25 cellular contexts compared by ENCODE assay signal in genomic region chr9:110559869-110560268, GRCh38. TPM values are rescaled to one million over a fixed set of nuclear protein-coding genes. Genes with fewer than 3 reads are reported as not detected.
"Had no signal": no experiment of that assay in that cellular context is flagged by ENCODE, and none has a peak within 500 bp of the region (broad histone marks: within the 10 kb centered on the region; RNA-seq: fewer than 3 reads in every experiment).

No MANE protein-coding gene starts in this region.

- H3K4me3 ChIP-seq: cardiac muscle cell, SK-N-MC had no signal

- H3K27me3 Mint-ChIP-seq: activated CD8-positive, alpha-beta T cell treated with anti-CD3 and anti-CD28 coated beads for 36 hours; activated naive CD8-positive, alpha-beta T cell treated with anti-CD3 and anti-CD28 coated beads, Interleukin-2, amount 10 ng/mL, durations not matched to agents 7 days and 5 days had no signal

- H3K27ac Mint-ChIP-seq: activated CD4-positive, alpha-beta T cell treated with anti-CD3 and anti-CD28 coated beads for 36 hours; activated CD8-positive, alpha-beta T cell treated with anti-CD3 and anti-CD28 coated beads for 36 hours; activated naive CD8-positive, alpha-beta T cell treated with anti-CD3 and anti-CD28 coated beads, Interleukin-2, amount 10 ng/mL, durations not matched to agents 7 days and 5 days; brain had no signal

- H3K27me3 ChIP-seq: cardiac muscle cell had no signal

- H3K36me3 ChIP-seq: cardiac muscle cell, WERI-Rb-1 had no signal

- ATAC-seq: activated CD4-positive, alpha-beta T cell treated with anti-CD3 and anti-CD28 coated beads for 36 hours; activated CD8-positive, alpha-beta T cell treated with anti-CD3 and anti-CD28 coated beads for 36 hours; PC-3; Right ventricle myocardium inferior had no signal

- H3K9me3 Mint-ChIP-seq: activated CD8-positive, alpha-beta T cell treated with anti-CD3 and anti-CD28 coated beads for 36 hours had no signal

- H3K27ac ChIP-seq: cardiac muscle cell, SK-N-MC, WERI-Rb-1 had no signal

- H3K36me3 Mint-ChIP-seq: activated naive CD8-positive, alpha-beta T cell treated with anti-CD3 and anti-CD28 coated beads, Interleukin-2, amount 10 ng/mL, durations not matched to agents 7 days and 5 days; brain had no signal

- H3K4me3 Mint-ChIP-seq: activated CD4-positive, alpha-beta T cell treated with anti-CD3 and anti-CD28 coated beads for 36 hours; activated CD8-positive, alpha-beta T cell treated with anti-CD3 and anti-CD28 coated beads for 36 hours; activated naive CD8-positive, alpha-beta T cell treated with anti-CD3 and anti-CD28 coated beads, Interleukin-2, amount 10 ng/mL, durations not matched to agents 7 days and 5 days; brain had no signal

- DNase-seq: activated CD4-positive, alpha-beta T cell treated with anti-CD3 and anti-CD28 coated beads for 36 hours; activated CD4-positive, alpha-beta T cell treated with anti-CD3 and anti-CD28 coated beads, Interleukin-2, amount 50 U/mL, for 1 hour; activated CD8-positive, alpha-beta memory T cell treated with anti-CD3 and anti-CD28 coated beads, Interleukin-2, amount 50 U/mL, for 48 hours; activated CD8-positive, alpha-beta T cell treated with anti-CD3 and anti-CD28 coated beads for 36 hours; activated naive CD4-positive, alpha-beta T cell treated with anti-CD3 and anti-CD28 coated beads, Interleukin-2, amount 50 U/mL, for 16 hours; activated naive CD8-positive, alpha-beta T cell treated with anti-CD3 and anti-CD28 coated beads, Interleukin-2, amount 10 ng/mL, durations not matched to agents 7 days and 5 days; activated T-cell treated with anti-CD3 and anti-CD28 coated beads, Interleukin-2, amount 50 U/mL, for 1 hour; amygdala; Karpas-422; MM.1S; NCI-H1105; NCI-H1436; NCI-H1694 treated with DMSO at 0.1 percent for 48 hours; NCI-H2029 treated with DMSO at 0.1 percent for 48 hours; NCI-H510A treated with DMSO at 0.1 percent for 48 hours; NCI-H69; PC-3; T-helper 1 cell; WERI-Rb-1 had no signal

- H3K4me1 Mint-ChIP-seq: activated CD4-positive, alpha-beta T cell treated with anti-CD3 and anti-CD28 coated beads for 36 hours; activated naive CD8-positive, alpha-beta T cell treated with anti-CD3 and anti-CD28 coated beads, Interleukin-2, amount 10 ng/mL, durations not matched to agents 7 days and 5 days had no signal

- FAIRE-seq: astrocyte had no signal

RNA-seq across cellular contexts. Expression of gene SVEP1, which starts 19.7 kb away (rescaled TPM):
- total RNA-seq: activated CD4-positive, alpha-beta T cell treated with anti-CD3 and anti-CD28 coated beads for 36 hours; activated CD8-positive, alpha-beta T cell treated with anti-CD3 and anti-CD28 coated beads for 36 hours; activated naive CD8-positive, alpha-beta T cell treated with anti-CD3 and anti-CD28 coated beads, Interleukin-2, amount 10 ng/mL, durations not matched to agents 7 days and 5 days; T-helper 2 cell treated with Interferon-gamma antibody and Interleukin-4, amounts not matched to agents 100 ng/mL and 5 ng/mL, for 36 hours had no signal
